ENCODE assay signal across 17 cellular contexts in genomic region chr1:74824497-74825107, GRCh38.
DNase-seq lines count a peak whose midpoint lies in the region; ATAC-seq and TF ChIP-seq lines count a peak whose summit lies in the region.
"Had no signal": no experiment of that assay in that cellular context is flagged by ENCODE, and none has a peak within 500 bp of the region (broad histone marks: within the 10 kb centered on the region; RNA-seq: fewer than 3 reads in every experiment).

No MANE protein-coding gene starts in this region.

- no peaks in the 10 kb centered on the region for H3K4me1 ChIP-seq in esophagus squamous epithelium
- H3K4me1 ChIP-seq: heart left ventricle had no signal

- H3K9me3 ChIP-seq in esophagus squamous epithelium, result no peaks in the 10 kb centered on the region
- H3K9me3 ChIP-seq: heart left ventricle had no signal

- H3K27ac Mint-ChIP-seq in activated CD4-positive, alpha-beta memory T cell treated with anti-CD3 and anti-CD28 coated beads for 36 hours, result no peak overlapping the region

- H3K9me3 Mint-ChIP-seq in activated CD4-positive, alpha-beta memory T cell treated with anti-CD3 and anti-CD28 coated beads for 36 hours, result no peaks in the 10 kb centered on the region

- H3K36me3 ChIP-seq in esophagus squamous epithelium, result no peaks in the 10 kb centered on the region
- H3K36me3 ChIP-seq: heart left ventricle had no signal

- POLR2A ChIA-PET in activated CD4-positive, alpha-beta memory T cell treated with anti-CD3 and anti-CD28 coated beads for 36 hours (lab: Charles Lee), result no interaction called here

- ATAC-seq in GM18508 (IDR thresholded peaks at IDR 0.05; ENCODE audit: insufficient read depth, unreplicated experiment), result peak; percentile 92
- ATAC-seq in GM19467 (IDR thresholded peaks at IDR 0.05; ENCODE audit: unreplicated experiment), result peak; percentile 80
- ATAC-seq in HG02798 (IDR thresholded peaks at IDR 0.05; ENCODE audit: poor library complexity, unreplicated experiment), result peak; percentile 92
- ATAC-seq in HG03432 (IDR thresholded peaks at IDR 0.05; ENCODE audit: unreplicated experiment), result peak; percentile 86
- ATAC-seq: heart left ventricle, left colon had no signal

- WGBS in esophagus squamous epithelium, 2 donors, result 49 to 77% methylated on average over 4 of the region's 4 CpGs

- H3K4me1 Mint-ChIP-seq in activated CD4-positive, alpha-beta memory T cell treated with anti-CD3 and anti-CD28 coated beads for 36 hours (ENCODE audit: low read depth), result no peaks in the 10 kb centered on the region

- no peaks in the 10 kb centered on the region for H3K27me3 ChIP-seq in esophagus squamous epithelium
- H3K27me3 ChIP-seq: heart left ventricle had no signal

- H3K36me3 Mint-ChIP-seq in activated CD4-positive, alpha-beta memory T cell treated with anti-CD3 and anti-CD28 coated beads for 36 hours, result no peaks in the 10 kb centered on the region

- no peak overlapping the region for H3K4me3 ChIP-seq in esophagus squamous epithelium
- H3K4me3 ChIP-seq: heart left ventricle had no signal

- H3K27ac ChIP-seq in esophagus squamous epithelium, result no peak overlapping the region
- H3K27ac ChIP-seq: heart left ventricle, KMS-11, VCaP had no signal

- no peak for DNase-seq in activated CD4-positive, alpha-beta memory T cell treated with anti-CD3 and anti-CD28 coated beads for 36 hours
- DNase-seq in esophagus squamous epithelium (lab: John Stamatoyannopoulos, UW) (no peak), hepatic stellate cell (ENCODE audit: low spot score) (no peak), NCI-H2196 (lab: John Stamatoyannopoulos, UW; ENCODE audit: unreplicated experiment) (no peak)
- DNase-seq: activated naive CD4-positive, alpha-beta T cell treated with anti-CD3 and anti-CD28 coated beads, Interleukin-2, amount 50 U/mL, for 16 hours; DMS 273 treated with DMSO at 0.1 percent for 48 hours; heart left ventricle; left colon; NCI-H146; stimulated activated CD4-positive, alpha-beta T cell treated with anti-CD3 and anti-CD28 coated beads, Interleukin-2, amount 100 ng/mL, for 48 hours; stimulated activated naive CD4-positive, alpha-beta T cell treated with Interleukin-2 at 50 U/mL for 16 hours had no signal

- H3K4me3 Mint-ChIP-seq in activated CD4-positive, alpha-beta memory T cell treated with anti-CD3 and anti-CD28 coated beads for 36 hours, result no peak overlapping the region

- TF ChIP-seq CTCF in esophagus squamous epithelium (IDR thresholded peaks at IDR 0.05), result no peak

- CTCF ChIA-PET in activated CD4-positive, alpha-beta memory T cell treated with anti-CD3 and anti-CD28 coated beads for 36 hours (lab: Charles Lee), result no interaction called here

- intact Hi-C loops in activated CD4-positive, alpha-beta memory T cell treated with anti-CD3 and anti-CD28 coated beads for 36 hours (cut with micrococcal nuclease), result no loop called here
- intact Hi-C loops in esophagus squamous epithelium (cut with DNase I), result no loop called here

- no peak for TF ChIP-seq POLR2A in esophagus squamous epithelium (IDR thresholded peaks at IDR 0.05)

- H3K27me3 Mint-ChIP-seq in activated CD4-positive, alpha-beta memory T cell treated with anti-CD3 and anti-CD28 coated beads for 36 hours, result no peaks in the 10 kb centered on the region
